22 cellular contexts compared by ENCODE assay signal in genomic region chr10:113441220-113441619, GRCh38.
A peak's percentile ranks its signal among the peaks of the same experiment; 100 is the strongest.
DNase-seq lines count a peak whose midpoint lies in the region; ATAC-seq and TF ChIP-seq lines count a peak whose summit lies in the region.
"Had no signal": no experiment of that assay in that cellular context is flagged by ENCODE, and none has a peak within 500 bp of the region (broad histone marks: within the 10 kb centered on the region; RNA-seq: fewer than 3 reads in every experiment).

No MANE protein-coding gene starts in this region.

- H3K9me3 ChIP-seq in SK-N-SH (no peaks in the 10 kb centered on the region), hepatocyte (ENCODE audit: low read depth) (no peaks in the 10 kb centered on the region)

- no peaks in the 10 kb centered on the region for H3F3A ChIP-seq in SK-N-SH (replicated peaks; ENCODE audit: insufficient read depth)

- TF ChIP-seq CTCF in SK-N-SH (IDR thresholded peaks at IDR 0.05) (peak; percentile 40), hepatocyte (IDR thresholded peaks at IDR 0.05; ENCODE audit: poor library complexity) (peak; percentile 23), type B pancreatic cell (conservative IDR thresholded peaks at IDR 0.05) (peak; percentile 27)

- peaks cover 5% of the 10 kb centered on the region for H3K27me3 Mint-ChIP-seq in type B pancreatic cell
- H3K27me3 Mint-ChIP-seq: activated naive CD8-positive, alpha-beta T cell treated with anti-CD3 and anti-CD28 coated beads for 36 hours had no signal

- TF ChIP-seq EP300 in SK-N-SH (IDR thresholded peaks at IDR 0.05; ENCODE audit: borderline replicate concordance in 1 of 2, low read depth in 1 of 2, low read length in 1 of 2), result no peak

- no peaks in the 10 kb centered on the region for H3K36me3 ChIP-seq in SK-N-SH (replicated peaks in 1 of 2; ENCODE audit: control insufficient read depth in 1 of 2, insufficient read depth in 2 of 2, low read length in 1 of 2)
- H3K36me3 ChIP-seq in hepatocyte (replicated peaks; ENCODE audit: insufficient read depth, low read depth), result no peaks in the 10 kb centered on the region
- H3K36me3 ChIP-seq: cardiac muscle cell had no signal

- H2AFZ ChIP-seq in SK-N-SH (ENCODE audit: low read depth) (no peak overlapping the region), hepatocyte (no peak overlapping the region)

- H3K9ac ChIP-seq in SK-N-SH, result no peak overlapping the region

- H3K4me3 ChIP-seq in SK-N-SH (ENCODE audit: low read depth in 2 of 2, low read length in 1 of 2) (no peak overlapping the region), hepatocyte (no peak overlapping the region)
- H3K4me3 ChIP-seq: cardiac muscle cell had no signal

- no peaks in the 10 kb centered on the region for H3K9me3 Mint-ChIP-seq in type B pancreatic cell
- H3K9me3 Mint-ChIP-seq: activated CD4-positive, alpha-beta memory T cell treated with anti-CD3 and anti-CD28 coated beads for 36 hours; activated naive CD8-positive, alpha-beta T cell treated with anti-CD3 and anti-CD28 coated beads for 36 hours; activated T-cell treated with anti-CD3 and anti-CD28 coated beads, Interleukin-2, amount 50 U/mL, for 72 hours had no signal

- CTCF ChIA-PET in SK-N-SH (lab: Yijun Ruan, JAX), result interaction anchor here (0.9 to 3.6 kb wide), 7 partner anchors 8 to 956 kb away, joined by 3 to 26 read pairs (median 5); no protein-coding TSS in a partner anchor

- H3K9me2 ChIP-seq in SK-N-SH (no peaks in the 10 kb centered on the region), hepatocyte (replicated peaks; ENCODE audit: insufficient read depth) (no peaks in the 10 kb centered on the region)

- H3K27me3 ChIP-seq in SK-N-SH (ENCODE audit: insufficient read depth), result no peaks in the 10 kb centered on the region
- H3K27me3 ChIP-seq in hepatocyte, result no peaks in the 10 kb centered on the region
- H3K27me3 ChIP-seq: cardiac muscle cell, foreskin keratinocyte had no signal

- H3K27ac ChIP-seq in SK-N-SH (ENCODE audit: low read depth in 2 of 2, low read length in 1 of 2) (no peak overlapping the region), hepatocyte (no peak overlapping the region)
- H3K27ac ChIP-seq: cardiac muscle cell, foreskin keratinocyte had no signal

- WGBS in SK-N-SH (ENCODE audit: low lambda C conversion rate), result 57% methylated on average over 6 of the region's 6 CpGs
- 84% methylated on average over 6 of the region's 6 CpGs for WGBS in hepatocyte (ENCODE audit: low lambda C conversion rate, missing lambda C conversion rate)

- POLR2A ChIA-PET in SK-N-SH (lab: Yijun Ruan, JAX), result no interaction called here

- H3K4me1 ChIP-seq in SK-N-SH (ENCODE audit: control insufficient read depth in 1 of 2, insufficient read depth in 2 of 2, low read depth in 1 of 2, low read length in 1 of 2), result no peaks in the 10 kb centered on the region
- H3K4me1 ChIP-seq in hepatocyte (ENCODE audit: insufficient read depth), result peaks cover 4% of the 10 kb centered on the region
- H3K4me1 ChIP-seq: foreskin keratinocyte had no signal

- H3K4me3 Mint-ChIP-seq in type B pancreatic cell, result no peak overlapping the region
- H3K4me3 Mint-ChIP-seq: activated CD4-positive, alpha-beta memory T cell treated with anti-CD3 and anti-CD28 coated beads for 36 hours; activated naive CD8-positive, alpha-beta T cell treated with anti-CD3 and anti-CD28 coated beads for 36 hours; activated T-cell treated with anti-CD3 and anti-CD28 coated beads, Interleukin-2, amount 50 U/mL, for 72 hours; naive thymus-derived CD4-positive, alpha-beta T cell had no signal

- ATAC-seq in HG03342 (IDR thresholded peaks at IDR 0.05; ENCODE audit: unreplicated experiment), result no peak
- ATAC-seq: activated T-cell treated with anti-CD3 and anti-CD28 coated beads, Interleukin-2, amount 50 U/mL, for 72 hours; foreskin keratinocyte; left colon; naive thymus-derived CD4-positive, alpha-beta T cell had no signal

- no peak overlapping the region for H3K27ac Mint-ChIP-seq in type B pancreatic cell
- H3K27ac Mint-ChIP-seq: activated CD4-positive, alpha-beta memory T cell treated with anti-CD3 and anti-CD28 coated beads for 36 hours; activated naive CD8-positive, alpha-beta T cell treated with anti-CD3 and anti-CD28 coated beads for 36 hours; activated T-cell treated with anti-CD3 and anti-CD28 coated beads, Interleukin-2, amount 50 U/mL, for 72 hours; naive thymus-derived CD4-positive, alpha-beta T cell had no signal

- DNase-seq in DMS 273 (lab: John Stamatoyannopoulos, UW; ENCODE audit: unreplicated experiment) (peak; percentile 1), DMS 273 treated with DMSO at 0.1 percent for 48 hours (lab: John Stamatoyannopoulos, UW) (no peak), SK-N-SH (no peak), hepatocyte (ENCODE audit: low spot score) (peak; percentile 18), type B pancreatic cell (ENCODE audit: extremely low spot score, unreplicated experiment) (no peak), LoVo (ENCODE audit: low spot score) (no peak), CD1c-positive myeloid dendritic cell (ENCODE audit: extremely low spot score) (no peak)
- DNase-seq: 8988T; activated CD4-positive, alpha-beta memory T cell treated with anti-CD3 and anti-CD28 coated beads for 36 hours; activated naive CD8-positive, alpha-beta T cell treated with anti-CD3 and anti-CD28 coated beads for 36 hours; activated T-cell treated with anti-CD3 and anti-CD28 coated beads, Interleukin-2, amount 50 U/mL, for 72 hours; effector CD8-positive, alpha-beta T cell; foreskin keratinocyte; GF-D8; Karpas-422; left colon; naive thymus-derived CD4-positive, alpha-beta T cell; NCI-H187; NCI-H446 treated with DMSO at 0.1 percent for 48 hours; stimulated activated CD4-positive, alpha-beta T cell treated with anti-CD3 and anti-CD28 coated beads, Interleukin-15, amount 100 ng/mL, for 24 hours had no signal

- peak; percentile 44 for TF ChIP-seq RAD21 in SK-N-SH (IDR thresholded peaks at IDR 0.05; ENCODE audit: low read length)

- no peaks in the 10 kb centered on the region for H3K4me1 Mint-ChIP-seq in type B pancreatic cell (ENCODE audit: unreplicated experiment)
- H3K4me1 Mint-ChIP-seq: activated naive CD8-positive, alpha-beta T cell treated with anti-CD3 and anti-CD28 coated beads for 36 hours; naive thymus-derived CD4-positive, alpha-beta T cell had no signal

- H3K36me3 Mint-ChIP-seq in type B pancreatic cell, result no peaks in the 10 kb centered on the region
- H3K36me3 Mint-ChIP-seq: activated CD4-positive, alpha-beta memory T cell treated with anti-CD3 and anti-CD28 coated beads for 36 hours; activated naive CD8-positive, alpha-beta T cell treated with anti-CD3 and anti-CD28 coated beads for 36 hours; naive thymus-derived CD4-positive, alpha-beta T cell had no signal

- H3K4me2 ChIP-seq in SK-N-SH (no peak overlapping the region), hepatocyte (no peak overlapping the region)

- H4K20me1 ChIP-seq in SK-N-SH (ENCODE audit: insufficient read depth), result no peaks in the 10 kb centered on the region
- no peaks in the 10 kb centered on the region for H4K20me1 ChIP-seq in hepatocyte (ENCODE audit: insufficient read depth, poor library complexity, severe bottlenecking)

- H3K79me2 ChIP-seq in SK-N-SH (ENCODE audit: insufficient read depth), result no peaks in the 10 kb centered on the region
- no peaks in the 10 kb centered on the region for H3K79me2 ChIP-seq in hepatocyte

TF ChIP-seq in SK-N-SH, 30 proteins besides CTCF, POLR2A, EP300 and RAD21:
- no peak for TF ChIP-seq NRF1 (IDR thresholded peaks at IDR 0.05; ENCODE audit: low read depth, low read length)
- peak; percentile 42 for TF ChIP-seq SMC3 (IDR thresholded peaks at IDR 0.05; ENCODE audit: low read depth, low read length)

Comparison
In these comparisons a context has a peak if more than half of its experiments do, and no peak if none do; other contexts are left out.
1. DNase-seq: peak in DMS 273 (single experiment) and hepatocyte (single experiment); none in DMS 273 treated with DMSO at 0.1 percent for 48 hours (single experiment), SK-N-SH (single experiment), type B pancreatic cell (single experiment), LoVo (single experiment) and CD1c-positive myeloid dendritic cell (single experiment).
2. Peak in every context shown above with its lines, with median percentiles within 50 percentile points of each other: CTCF ChIP-seq.